9 cellular contexts compared by ENCODE assay signal in genomic region chr17:35241520-35241919, GRCh38. TPM values are rescaled to one million over a fixed set of nuclear protein-coding genes. Genes with fewer than 3 reads are reported as not detected.
DNase-seq lines count a peak whose midpoint lies in the region; ATAC-seq and TF ChIP-seq lines count a peak whose summit lies in the region.
"Had no signal": no experiment of that assay in that cellular context is flagged by ENCODE, and none has a peak within 500 bp of the region (broad histone marks: within the 10 kb centered on the region; RNA-seq: fewer than 3 reads in every experiment).

No MANE protein-coding gene starts in this region.

- H3K27me3 ChIP-seq in SU-DHL-6 (ENCODE audit: low read length) (no peaks in the 10 kb centered on the region), adipocyte (replicated peaks; ENCODE audit: control insufficient read depth, insufficient read depth, low read length) (no peaks in the 10 kb centered on the region), mucosa of rectum (ENCODE audit: control insufficient read depth in 2 of 2, insufficient read depth in 2 of 2, low read length in 2 of 2) (no peaks in the 10 kb centered on the region), tibial artery (no peaks in the 10 kb centered on the region)

- H3K9me3 ChIP-seq in SU-DHL-6 (ENCODE audit: insufficient read depth, low read length) (no peaks in the 10 kb centered on the region), adipocyte (ENCODE audit: control insufficient read depth, low read length) (no peaks in the 10 kb centered on the region), mucosa of rectum (ENCODE audit: control insufficient read depth in 2 of 2, low read length in 2 of 2) (no peaks in the 10 kb centered on the region), tibial artery (no peaks in the 10 kb centered on the region)

- H3K4me3 ChIP-seq in SU-DHL-6 (ENCODE audit: insufficient read depth, low read length, poor library complexity, severe bottlenecking): no peak overlapping the region
- H3K4me3 ChIP-seq in adipocyte (ENCODE audit: low read length): peak overlapping the region; percentile 96
- peak overlapping the region; percentile 86 to 92 for H3K4me3 ChIP-seq in mucosa of rectum (ENCODE audit: low read length in 2 of 2)
- H3K4me3 ChIP-seq in tibial artery: peak overlapping the region; percentile 74 to 76

- no peaks in the 10 kb centered on the region for H3K36me3 ChIP-seq in SU-DHL-6 (ENCODE audit: low read length)
- no peaks in the 10 kb centered on the region for H3K36me3 ChIP-seq in adipocyte (ENCODE audit: control insufficient read depth, insufficient read depth, low read length, severe bottlenecking)
- H3K36me3 ChIP-seq in mucosa of rectum (ENCODE audit: control insufficient read depth in 2 of 2, insufficient read depth in 2 of 2, low read length in 2 of 2): no peaks in the 10 kb centered on the region
- H3K36me3 ChIP-seq in tibial artery: no peaks in the 10 kb centered on the region

- no peaks in the 10 kb centered on the region for H3F3A ChIP-seq in SU-DHL-6 (ENCODE audit: insufficient read depth)

- H4K20me1 ChIP-seq in SU-DHL-6 (ENCODE audit: low read depth, low read length): no peaks in the 10 kb centered on the region

- H3K27ac ChIP-seq in SU-DHL-6 (ENCODE audit: low read depth, low read length) (no peak overlapping the region), mucosa of rectum (ENCODE audit: low read depth in 2 of 2, low read length in 2 of 2) (peak overlapping the region; percentile 91 to 92), tibial artery (no peak overlapping the region)
- H3K27ac ChIP-seq: HL-60 had no signal

- H3K9me2 ChIP-seq in SU-DHL-6 (replicated peaks; ENCODE audit: insufficient read depth, low read length): no peaks in the 10 kb centered on the region

- no peaks in the 10 kb centered on the region for H3K79me2 ChIP-seq in SU-DHL-6 (ENCODE audit: insufficient read depth, low read length)

- no peak overlapping the region for H3K9ac ChIP-seq in SU-DHL-6 (ENCODE audit: low read length)
- peak overlapping the region; percentile 96 for H3K9ac ChIP-seq in adipocyte (ENCODE audit: low read length)
- peak overlapping the region; percentile 91 for H3K9ac ChIP-seq in mucosa of rectum (ENCODE audit: low read depth in 1 of 2, low read length in 2 of 2)

- TF ChIP-seq CTCF in SU-DHL-6 (IDR thresholded peaks at IDR 0.05; ENCODE audit: insufficient read depth, low read length, poor library complexity, severe bottlenecking): no peak
- no peak for TF ChIP-seq CTCF in tibial artery (IDR thresholded peaks at IDR 0.05)

- DNase-seq in adipocyte (ENCODE audit: low read depth) (no peak), tibial artery (no peak), A172 (ENCODE audit: low spot score) (no peak), DMS53 (lab: John Stamatoyannopoulos, UW) (no peak)

- H3K4me2 ChIP-seq in SU-DHL-6 (ENCODE audit: low read depth, low read length, poor library complexity, severe bottlenecking): peak overlapping the region; percentile 82

- intact Hi-C loops in tibial artery (cut with DNase I; ENCODE audit: low total_unique reads): loop anchor here (5.0 to 10.0 kb wide), 2 partner anchors 99 to 323 kb away; partner anchors contain the start of genes NLE1 and SLFN14

- H2AFZ ChIP-seq in SU-DHL-6 (ENCODE audit: low read depth, low read length, severe bottlenecking): no peak overlapping the region

- H3K4me1 ChIP-seq in adipocyte (ENCODE audit: control insufficient read depth, insufficient read depth, low read length) (peaks cover 31% of the 10 kb centered on the region), mucosa of rectum (ENCODE audit: control insufficient read depth in 2 of 2, insufficient read depth in 2 of 2, low read length in 2 of 2) (peaks cover 12 to 23% of the 10 kb centered on the region in 2 donors), tibial artery (peaks cover 0 to 35% (median 26%) of the 10 kb centered on the region in 4 donors)

- ATAC-seq in GM21367 (IDR thresholded peaks at IDR 0.05; ENCODE audit: unreplicated experiment): no peak
- ATAC-seq in HG02642 (IDR thresholded peaks at IDR 0.05; ENCODE audit: poor library complexity, unreplicated experiment): no peak

RNA-seq across cellular contexts. Expression of gene SLFN5, which starts 1.4 kb away (rescaled TPM):
- total RNA-seq in A172 (2014; rRNA removed; shearing (Covaris generic)): 7.6 and 17.0 TPM in 2 replicates

RNA-seq across cellular contexts. Expression of gene SLC35G3, which starts 47.3 kb away (rescaled TPM):
- not detected in 2 replicates for total RNA-seq in A172 (2014; rRNA removed; shearing (Covaris generic))

Comparison
In these comparisons a context has a peak if more than half of its experiments do, and no peak if none do; other contexts are left out.
1. H3K27ac ChIP-seq: peak in mucosa of rectum (2 of 2); none in SU-DHL-6 (single experiment) and tibial artery (0 of 2).